ENCODE assay signal across 1 cellular context in the genomic region with DNA sequence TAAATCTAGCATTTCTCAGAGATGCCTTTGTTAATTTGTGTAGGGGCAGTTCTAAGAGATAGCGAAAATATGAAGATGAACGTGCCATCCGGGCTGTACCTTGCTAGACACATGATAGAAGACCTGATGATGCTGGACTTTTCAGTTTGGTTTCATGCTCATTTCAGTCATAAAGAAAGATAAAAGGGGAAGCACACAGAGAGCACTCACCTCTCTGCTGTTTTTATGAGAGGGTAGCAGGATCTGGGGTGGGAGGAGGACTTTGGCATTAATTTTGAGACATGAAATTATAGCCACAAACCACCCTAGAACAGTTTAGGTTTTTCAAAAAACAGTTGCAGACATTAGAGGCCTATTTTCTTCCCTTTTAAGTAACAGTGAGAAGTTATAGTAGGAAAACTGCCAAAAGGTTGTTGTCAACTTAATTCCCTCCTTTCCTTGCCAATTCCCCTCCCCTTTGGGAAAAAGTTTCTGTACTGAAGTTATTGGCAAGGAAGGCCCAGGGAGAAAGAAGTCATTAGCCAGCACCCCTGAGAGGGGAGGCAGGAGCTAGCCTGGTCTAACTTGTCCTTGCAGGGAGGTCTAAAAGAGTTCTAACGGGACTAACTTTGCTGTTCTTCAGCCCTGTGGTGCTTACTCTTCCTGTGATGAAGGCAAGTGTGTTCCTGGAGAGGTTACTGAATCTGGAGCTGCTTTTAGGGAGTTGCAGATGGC.
TF ChIP-seq lines count a peak whose summit lies in the region.

No MANE protein-coding gene starts in this region.

TF ChIP-seq in HEK293, 187 proteins besides CTCF, POLR2A, EP300 and RAD21 (continued from another document):
- TF ChIP-seq, protein P1, sequence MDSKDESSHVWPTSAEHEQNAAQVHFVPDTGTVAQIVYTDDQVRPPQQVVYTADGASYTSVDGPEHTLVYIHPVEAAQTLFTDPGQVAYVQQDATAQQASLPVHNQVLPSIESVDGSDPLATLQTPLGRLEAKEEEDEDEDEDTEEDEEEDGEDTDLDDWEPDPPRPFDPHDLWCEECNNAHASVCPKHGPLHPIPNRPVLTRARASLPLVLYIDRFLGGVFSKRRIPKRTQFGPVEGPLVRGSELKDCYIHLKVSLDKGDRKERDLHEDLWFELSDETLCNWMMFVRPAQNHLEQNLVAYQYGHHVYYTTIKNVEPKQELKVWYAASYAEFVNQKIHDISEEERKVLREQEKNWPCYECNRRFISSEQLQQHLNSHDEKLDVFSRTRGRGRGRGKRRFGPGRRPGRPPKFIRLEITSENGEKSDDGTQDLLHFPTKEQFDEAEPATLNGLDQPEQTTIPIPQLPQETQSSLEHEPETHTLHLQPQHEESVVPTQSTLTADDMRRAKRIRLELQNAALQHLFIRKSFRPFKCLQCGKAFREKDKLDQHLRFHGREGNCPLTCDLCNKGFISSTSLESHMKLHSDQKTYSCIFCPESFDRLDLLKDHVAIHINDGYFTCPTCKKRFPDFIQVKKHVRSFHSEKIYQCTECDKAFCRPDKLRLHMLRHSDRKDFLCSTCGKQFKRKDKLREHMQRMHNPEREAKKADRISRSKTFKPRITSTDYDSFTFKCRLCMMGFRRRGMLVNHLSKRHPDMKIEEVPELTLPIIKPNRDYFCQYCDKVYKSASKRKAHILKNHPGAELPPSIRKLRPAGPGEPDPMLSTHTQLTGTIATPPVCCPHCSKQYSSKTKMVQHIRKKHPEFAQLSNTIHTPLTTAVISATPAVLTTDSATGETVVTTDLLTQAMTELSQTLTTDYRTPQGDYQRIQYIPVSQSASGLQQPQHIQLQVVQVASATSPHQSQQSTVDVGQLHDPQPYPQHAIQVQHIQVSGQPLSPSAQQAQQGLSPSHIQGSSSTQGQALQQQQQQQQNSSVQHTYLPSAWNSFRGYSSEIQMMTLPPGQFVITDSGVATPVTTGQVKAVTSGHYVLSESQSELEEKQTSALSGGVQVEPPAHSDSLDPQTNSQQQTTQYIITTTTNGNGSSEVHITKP (tag by site-specific recombination; IDR thresholded peaks at IDR 0.05): peak; percentile 90
- TF ChIP-seq MZF1 (tag by site-specific recombination; IDR thresholded peaks at IDR 0.05; ENCODE audit: borderline replicate concordance) (peak; percentile 24; the same call in 1 of the 2 replicates), FEZF1 (tag by site-specific recombination; IDR thresholded peaks at IDR 0.05) (0 out of 2 replicates have a peak, but pooled peaks have one; percentile 8), ZNF560 (tag by site-specific recombination; IDR thresholded peaks at IDR 0.05; ENCODE audit: borderline replicate concordance) (no peak), OSR2 (tag by site-specific recombination; IDR thresholded peaks at IDR 0.05) (no peak; the same call in 1 of the 2 replicates), ZFP69B (tag by site-specific recombination; IDR thresholded peaks at IDR 0.05) (peak; percentile 35; the same call in 1 of the 2 replicates), WT1 (tag by site-specific recombination; IDR thresholded peaks at IDR 0.05) (peak; percentile 58; the same call in 1 of the 2 replicates), ZNF366 (tag by site-specific recombination; conservative IDR thresholded peaks at IDR 0.05) (peak; percentile 33; the same call in 1 of the 2 replicates)
